8 cellular contexts compared by ENCODE assay signal in the genomic region with DNA sequence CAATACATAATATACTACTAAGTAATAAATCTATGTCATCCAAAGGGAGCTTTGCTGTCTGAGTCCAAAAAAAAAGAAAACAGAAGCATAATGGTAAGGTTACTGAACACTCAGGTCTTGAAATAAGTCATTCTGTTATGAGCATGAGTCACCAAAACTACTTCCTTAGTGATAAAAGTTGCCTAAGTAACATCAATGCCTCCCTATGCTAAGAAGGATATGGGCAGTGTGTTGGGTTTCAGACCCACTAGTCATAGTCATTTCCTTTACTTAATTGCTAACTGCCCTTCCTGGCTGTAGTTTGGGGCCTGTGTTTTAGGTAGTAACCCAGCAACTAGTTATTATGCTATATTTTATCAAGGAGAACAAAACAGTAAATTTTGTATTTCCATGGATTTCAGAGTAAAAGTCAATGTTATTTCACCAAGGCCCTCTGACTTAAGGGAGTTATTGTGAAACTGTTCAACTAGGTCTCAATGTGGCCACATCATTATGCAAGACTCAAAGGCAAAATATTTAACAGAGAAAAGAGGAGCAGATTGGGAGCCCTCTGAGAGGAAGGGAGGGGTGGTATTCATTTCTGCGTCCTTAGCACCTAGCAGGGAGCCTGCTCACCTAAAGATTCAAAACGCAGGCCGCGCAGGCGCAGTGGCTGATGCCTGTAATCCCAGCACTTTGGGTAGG. TPM values are rescaled to one million over a fixed set of nuclear protein-coding genes. Genes with fewer than 3 reads are reported as not detected.
DNase-seq lines count a peak whose midpoint lies in the region; ATAC-seq, FAIRE-seq and TF ChIP-seq lines count a peak whose summit lies in the region.

No MANE protein-coding gene starts in this region.

- intact Hi-C loops in Calu3 (cut with micrococcal nuclease; ENCODE audit: unreplicated experiment) (loop anchor here (1.0 to 10.0 kb wide), 3 partner anchors 12 to 252 kb away; partner anchors contain the start of gene VIM), sigmoid colon (cut with DNase I) (no loop called here)

- peak overlapping the region; percentile 51 to 82 (median 67) for H3K27ac ChIP-seq in sigmoid colon

- TF ChIP-seq CTCF in Calu3 (IDR thresholded peaks at IDR 0.05; ENCODE audit: unreplicated experiment) (no peak), fibroblast of the aortic adventitia (IDR thresholded peaks at IDR 0.05; ENCODE audit: insufficient read depth, low read length) (no peak), sigmoid colon (IDR thresholded peaks at IDR 0.05) (no peak)

- H3K9me3 Mint-ChIP-seq in Calu3 (ENCODE audit: low read depth, unreplicated experiment): no peaks in the 10 kb centered on the region

- DNase-seq in Calu3: peak; percentile 58
- peak; percentile 98 for DNase-seq in fibroblast of the aortic adventitia (ENCODE audit: low read depth)
- DNase-seq in sigmoid colon: no peak
- DNase-seq in frontal cortex (ENCODE audit: low spot score in 2 of 2): no peak
- no peak for DNase-seq in cerebellar nuclear complex (lab: John Stamatoyannopoulos, UW)

- peaks cover 0 to 17% (median 0%) of the 10 kb centered on the region in 4 donors for H3K4me1 ChIP-seq in sigmoid colon

- WGBS in sigmoid colon, 2 donors: 92 to 94% methylated on average over 5 of the region's 5 CpGs

- no peak for TF ChIP-seq EP300 in sigmoid colon (IDR thresholded peaks at IDR 0.05)

- H3K9me3 ChIP-seq in sigmoid colon: no peaks in the 10 kb centered on the region

- H3K27me3 ChIP-seq in sigmoid colon: no peaks in the 10 kb centered on the region

- no TSS peak for BruUV-seq in Calu3 (replicated peaks; lab: Mats Ljungman, UMichigan)

- H3K4me3 Mint-ChIP-seq in Calu3 (ENCODE audit: low read depth, unreplicated experiment): peak overlapping the region; percentile 26

- H3K27me3 Mint-ChIP-seq in Calu3 (ENCODE audit: unreplicated experiment): no peaks in the 10 kb centered on the region

- ATAC-seq in GM19463 (IDR thresholded peaks at IDR 0.05; ENCODE audit: unreplicated experiment) (peak; percentile 99), HG03457 (IDR thresholded peaks at IDR 0.05; ENCODE audit: unreplicated experiment) (peak; percentile 99)

- H3K4me3 ChIP-seq in fibroblast of the aortic adventitia (ENCODE audit: low read depth, low read length): no peak overlapping the region
- no peak overlapping the region for H3K4me3 ChIP-seq in sigmoid colon

- H3K4me1 Mint-ChIP-seq in Calu3 (ENCODE audit: low read depth, unreplicated experiment): peaks cover 48% of the 10 kb centered on the region

- peaks cover 13% of the 10 kb centered on the region for H3K36me3 Mint-ChIP-seq in Calu3 (ENCODE audit: insufficient read depth, unreplicated experiment)

- no peaks in the 10 kb centered on the region for H3K36me3 ChIP-seq in sigmoid colon

- peak; percentile 56 for FAIRE-seq in TTC549 (lab: Jason Lieb, UNC)
- no peak for FAIRE-seq in frontal cortex (lab: Jason Lieb, UNC)

- CTCF ChIA-PET in Calu3 (lab: Charles Lee): interaction anchor here (0.5 to 2.3 kb wide), 4 partner anchors 9 to 15 kb away, joined by 3 to 10 read pairs (median 4); partner anchors contain the start of gene TRDMT1

- TF ChIP-seq POLR2A in sigmoid colon (IDR thresholded peaks at IDR 0.05): no peak

- peak overlapping the region; percentile 99 for H3K27ac Mint-ChIP-seq in Calu3 (ENCODE audit: unreplicated experiment)

RNA-seq across cellular contexts. Expression of gene VIM, which starts 11.7 kb away (rescaled TPM):
- total RNA-seq in Calu3 (2022): 318 and 486 TPM in 2 replicates
- 10,091 and 12,680 TPM in 2 replicates for total RNA-seq in fibroblast of the aortic adventitia (ENCODE audit: low replicate concordance)
- 1,000 to 10,000 TPM in 3 of 4 donors, 100 to 1,000 TPM in 1; 930 to 1,636 (median 1,211) TPM for total RNA-seq in sigmoid colon
- polyA plus RNA-seq in sigmoid colon: 100 to 1,000 TPM; 112 to 730 (median 484) TPM
- 191 TPM for total RNA-seq in frontal cortex

RNA-seq across cellular contexts. Expression of gene TRDMT1, which starts 14.9 kb away (rescaled TPM):
- total RNA-seq in Calu3 (2022) (7.9 and 10.3 TPM in 2 replicates), fibroblast of the aortic adventitia (ENCODE audit: low replicate concordance) (11.9 and 19.1 TPM in 2 replicates), sigmoid colon (10 to 100 TPM in 1 of 4 donors, 1 to 10 TPM in 3; 7.5 to 13.6 (median 8.4) TPM), frontal cortex (28.1 TPM)
- polyA plus RNA-seq in sigmoid colon: 1 to 10 TPM; 1.2 to 2.3 (median 2.3) TPM

Comparison
In these comparisons a context has a peak if more than half of its experiments do, and no peak if none do; other contexts are left out.
1. DNase-seq: peak in Calu3 (single experiment) and fibroblast of the aortic adventitia (single experiment); none in sigmoid colon (single experiment), frontal cortex (0 of 2) and cerebellar nuclear complex (0 of 2).